ENCODE assay signal across 8 cellular contexts in the genomic region with DNA sequence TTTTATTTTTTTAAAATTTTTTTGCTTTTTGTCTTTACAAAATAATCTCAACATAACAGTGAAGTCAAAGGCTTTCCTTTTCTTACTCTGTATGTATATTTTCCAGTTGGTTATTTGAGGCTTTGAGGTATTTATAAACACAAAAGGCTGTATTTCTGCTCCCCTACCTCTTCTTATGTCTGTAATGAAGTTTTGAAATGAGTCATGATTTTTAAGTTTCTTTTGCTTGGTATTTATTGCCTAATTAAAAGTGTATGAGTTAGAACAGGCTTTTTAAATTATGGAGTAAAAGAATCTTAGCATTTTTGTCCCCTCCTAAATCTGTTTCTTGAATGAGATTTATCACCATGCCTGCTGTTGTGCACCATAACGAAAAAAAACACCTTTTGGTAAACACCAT.
A peak's percentile ranks its signal among the peaks of the same experiment; 100 is the strongest.
DNase-seq lines count a peak whose midpoint lies in the region; ATAC-seq lines count a peak whose summit lies in the region.

No MANE protein-coding gene starts in this region.

- DNase-seq in activated CD4-positive, CD25-positive, alpha-beta regulatory T cell (lab: John Stamatoyannopoulos, UW), result no peak
- DNase-seq in fibroblast of peridontal ligament (ENCODE audit: extremely low read depth) (peak; percentile 43), NCI-H748 treated with DMSO at 0.1 percent for 48 hours (lab: John Stamatoyannopoulos, UW) (no peak), 8988T (no peak)
- DNase-seq in effector CD4-positive, alpha-beta T cell, result no peak

- peak; percentile 51 to 61 for ATAC-seq in activated CD4-positive, CD25-positive, alpha-beta regulatory T cell treated with anti-CD3 and anti-CD28 coated beads, Interleukin-2, amount 50 U/mL, for 24 hours
- peak; percentile 38 for ATAC-seq in GM21619 (IDR thresholded peaks at IDR 0.05; ENCODE audit: unreplicated experiment)
- ATAC-seq in HG03457 (IDR thresholded peaks at IDR 0.05; ENCODE audit: unreplicated experiment), result peak; percentile 38
